Comparison of ENCODE assay signal across 17 cellular contexts in the genomic region with DNA sequence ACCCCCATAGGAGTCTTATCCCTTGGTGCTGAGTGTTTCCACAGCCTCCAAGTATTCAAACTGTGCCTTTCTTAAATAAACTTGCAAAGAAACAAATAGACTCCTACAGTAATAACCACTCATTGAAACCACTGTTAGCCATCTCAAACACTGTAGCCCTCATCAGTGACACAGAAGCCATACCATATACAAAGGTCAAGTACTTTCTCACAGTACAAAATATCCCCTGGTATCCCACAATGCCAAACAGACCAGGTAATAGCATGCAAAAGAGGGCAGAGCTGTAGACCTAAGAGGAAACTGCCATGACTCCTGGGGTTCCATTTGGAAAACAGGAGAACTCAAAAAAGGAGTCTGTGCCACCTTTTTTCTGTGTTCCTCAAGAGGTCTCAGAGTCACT.
"Had no signal": no experiment of that assay in that cellular context is flagged by ENCODE, and none has a peak within 500 bp of the region (broad histone marks: within the 10 kb centered on the region; RNA-seq: fewer than 3 reads in every experiment).

No MANE protein-coding gene starts in this region.

- DNase-seq: activated CD4-positive, alpha-beta T cell treated with anti-CD3 and anti-CD28 coated beads, Interleukin-2, amount 50 U/mL, for 1 hour; activated CD4-positive, CD25-positive, alpha-beta regulatory T cell; activated naive CD4-positive, alpha-beta T cell treated with anti-CD3 and anti-CD28 coated beads, Interleukin-2, amount 50 U/mL, for 16 hours; amygdala; brain microvascular endothelial cell; left cardiac atrium; mucosa of descending colon; ovary; sigmoid colon; stimulated activated CD4-positive, alpha-beta T cell treated with anti-CD3 and anti-CD28 coated beads, Interleukin-2, amount 100 ng/mL, for 24 hours; stimulated activated naive CD4-positive, alpha-beta T cell treated with Interleukin-2 at 50 U/mL for 16 hours; T-helper 2 cell; testis; upper lobe of right lung had no signal

- H3K27ac Mint-ChIP-seq: activated T-helper 1 cell treated with anti-CD3 and anti-CD28 coated beads, Interleukin-12 subunit alpha, Interleukin-12 subunit beta, Interleukin-2, Interleukin-4 antibody, amounts not matched to agents 30 ng/mL and 10 ng/mL and 1 ng/mL, durations not matched to agents 14 hours and 24 hours and 36 hours had no signal

- H3K4me1 ChIP-seq: sigmoid colon, testis, upper lobe of right lung had no signal

- H3K4me3 ChIP-seq: lung, mucosa of descending colon, ovary, sigmoid colon, testis, upper lobe of right lung had no signal

- H3K27ac ChIP-seq: brain microvascular endothelial cell, ovary, sigmoid colon, testis, upper lobe of right lung had no signal

- ATAC-seq: left cardiac atrium, mucosa of descending colon, SK-N-SH treated with all-trans-retinoic acid at 6 μM for 48 hours, upper lobe of right lung had no signal

- H3K9me3 Mint-ChIP-seq: activated T-helper 1 cell treated with anti-CD3 and anti-CD28 coated beads, Interleukin-12 subunit alpha, Interleukin-12 subunit beta, Interleukin-2, Interleukin-4 antibody, amounts not matched to agents 30 ng/mL and 10 ng/mL and 1 ng/mL, durations not matched to agents 14 hours and 24 hours and 36 hours had no signal

- H3K9me3 ChIP-seq: mucosa of descending colon, ovary, sigmoid colon, testis, upper lobe of right lung had no signal

- H3K4me3 Mint-ChIP-seq: activated T-helper 1 cell treated with anti-CD3 and anti-CD28 coated beads, Interleukin-12 subunit alpha, Interleukin-12 subunit beta, Interleukin-2, Interleukin-4 antibody, amounts not matched to agents 30 ng/mL and 10 ng/mL and 1 ng/mL, durations not matched to agents 14 hours and 24 hours and 36 hours had no signal

- H3K27me3 ChIP-seq: brain microvascular endothelial cell, ovary, sigmoid colon, testis, upper lobe of right lung had no signal

- H3K36me3 ChIP-seq: brain microvascular endothelial cell, ovary, sigmoid colon, upper lobe of right lung had no signal
